ENCODE assay signal across 1 cellular context in genomic region chr3:138348950-138349739, GRCh38.
TF ChIP-seq lines count a peak whose summit lies in the region.

No MANE protein-coding gene starts in this region.

TF ChIP-seq in HEK293, 187 proteins besides CTCF, POLR2A, EP300 and RAD21 (continued from another document):
- TF ChIP-seq ZNF645 (tag by site-specific recombination; IDR thresholded peaks at IDR 0.05): no peak
- TF ChIP-seq SCRT1 (tag by site-specific recombination; IDR thresholded peaks at IDR 0.05; ENCODE audit: borderline replicate concordance): no peak
- no peak for TF ChIP-seq ZNF155 (tag by site-specific recombination; IDR thresholded peaks at IDR 0.05)
- no peak for TF ChIP-seq ZNF292 (tag by site-specific recombination; IDR thresholded peaks at IDR 0.05; ENCODE audit: borderline replicate concordance, low read depth)
- no peak for TF ChIP-seq ZNF302 (tag by site-specific recombination; IDR thresholded peaks at IDR 0.05; ENCODE audit: low read depth)
- no peak for TF ChIP-seq ZNF426 (tag by site-specific recombination; IDR thresholded peaks at IDR 0.05)
- TF ChIP-seq KLF17 (tag by site-specific recombination; IDR thresholded peaks at IDR 0.05): no peak
